Comparison of ENCODE assay signal across 29 cellular contexts in genomic region chr10:94578790-94579189, GRCh38.
"Had no signal": no experiment of that assay in that cellular context is flagged by ENCODE, and none has a peak within 500 bp of the region (broad histone marks: within the 10 kb centered on the region; RNA-seq: fewer than 3 reads in every experiment).

No MANE protein-coding gene starts in this region.

- H3K4me1 Mint-ChIP-seq: activated CD4-positive, alpha-beta T cell treated with anti-CD3 and anti-CD28 coated beads, Interleukin-2, amount 10 ng/mL, durations not matched to agents 7 days and 5 days; activated T-helper 17 cell treated with anti-CD3 and anti-CD28 coated beads, Interleukin-2, amount 50 U/mL, for 72 hours; central memory CD8-positive, alpha-beta T cell; WTC11 had no signal

- H3K27ac ChIP-seq: brain microvascular endothelial cell, coronary artery, dorsolateral prefrontal cortex, esophagus muscularis mucosa, foreskin keratinocyte, gastrocnemius medialis, heart left ventricle, VCaP had no signal

- H3K9me3 Mint-ChIP-seq: activated CD4-positive, alpha-beta memory T cell treated with anti-CD3 and anti-CD28 coated beads, Interleukin-2, amount 10 ng/mL, durations not matched to agents 7 days and 5 days; activated CD4-positive, alpha-beta T cell treated with anti-CD3 and anti-CD28 coated beads, Interleukin-2, amount 10 ng/mL, durations not matched to agents 7 days and 5 days; activated T-cell treated with anti-CD3 and anti-CD28 coated beads, Interleukin-2, amount 50 U/mL, for 4 hours; activated T-helper 17 cell treated with anti-CD3 and anti-CD28 coated beads, Interleukin-2, amount 50 U/mL, for 72 hours; central memory CD8-positive, alpha-beta T cell; dendritic cell treated with granulocyte-macrophage colony-stimulating factor and Interleukin-4, amounts not matched to agents 40 ng/mL and 50 ng/mL, for 4 days; WTC11 had no signal

- ATAC-seq: activated T-cell treated with anti-CD3 and anti-CD28 coated beads, Interleukin-2, amount 50 U/mL, for 4 hours; activated T-helper 17 cell treated with anti-CD3 and anti-CD28 coated beads, Interleukin-2, amount 50 U/mL, for 72 hours; foreskin keratinocyte; gastrocnemius medialis; heart left ventricle; WTC11 had no signal

- DNase-seq: activated CD4-positive, alpha-beta memory T cell treated with anti-CD3 and anti-CD28 coated beads, Interleukin-2, amount 10 ng/mL, durations not matched to agents 7 days and 5 days; activated CD4-positive, alpha-beta T cell treated with anti-CD3 and anti-CD28 coated beads for 1 hour; activated CD4-positive, alpha-beta T cell treated with anti-CD3 and anti-CD28 coated beads for 4 hours; activated CD4-positive, alpha-beta T cell treated with anti-CD3 and anti-CD28 coated beads, Interleukin-2, amount 10 ng/mL, durations not matched to agents 7 days and 5 days; activated CD4-positive, alpha-beta T cell treated with anti-CD3 and anti-CD28 coated beads, Interleukin-2, amount 50 U/mL, for 4 hours; activated effector memory CD4-positive, alpha-beta T cell treated with Interleukin-2 at 50 U/mL for 16 hours; activated gamma-delta T cell treated with Interleukin-2 at 50 U/mL for 16 hours; activated naive CD4-positive, alpha-beta T cell treated with anti-CD3 and anti-CD28 coated beads, Interleukin-2, amount 50 U/mL, for 16 hours; activated naive CD4-positive, alpha-beta T cell treated with Interleukin-2 at 50 U/mL for 16 hours; activated T-cell treated with anti-CD3 and anti-CD28 coated beads, Interleukin-2, amount 50 U/mL, for 4 hours; amniotic stem cell; anterior cingulate cortex; brain microvascular endothelial cell; dorsolateral prefrontal cortex; effector memory CD4-positive, alpha-beta T cell; erythroblast; foreskin keratinocyte; gastrocnemius medialis; glutamatergic neuron; heart left ventricle; T-helper 2 cell had no signal

- H3K9me3 ChIP-seq: esophagus muscularis mucosa, gastrocnemius medialis, heart left ventricle had no signal

- H3K4me3 ChIP-seq: coronary artery, dorsolateral prefrontal cortex, esophagus muscularis mucosa, gastrocnemius medialis, heart left ventricle had no signal

- H3K36me3 ChIP-seq: brain microvascular endothelial cell, esophagus muscularis mucosa, gastrocnemius medialis, heart left ventricle had no signal

- H3K4me1 ChIP-seq: esophagus muscularis mucosa, foreskin keratinocyte, gastrocnemius medialis, heart left ventricle had no signal

- H3K27me3 Mint-ChIP-seq: activated CD4-positive, alpha-beta memory T cell treated with anti-CD3 and anti-CD28 coated beads, Interleukin-2, amount 10 ng/mL, durations not matched to agents 7 days and 5 days; activated CD4-positive, alpha-beta T cell treated with anti-CD3 and anti-CD28 coated beads, Interleukin-2, amount 10 ng/mL, durations not matched to agents 7 days and 5 days; activated naive CD8-positive, alpha-beta T cell; activated T-helper 17 cell treated with anti-CD3 and anti-CD28 coated beads, Interleukin-2, amount 50 U/mL, for 72 hours; central memory CD8-positive, alpha-beta T cell; dendritic cell treated with granulocyte-macrophage colony-stimulating factor and Interleukin-4, amounts not matched to agents 40 ng/mL and 50 ng/mL, for 4 days had no signal

- H3K27ac Mint-ChIP-seq: activated CD4-positive, alpha-beta T cell treated with anti-CD3 and anti-CD28 coated beads, Interleukin-2, amount 10 ng/mL, durations not matched to agents 7 days and 5 days; activated naive CD8-positive, alpha-beta T cell; activated T-helper 17 cell treated with anti-CD3 and anti-CD28 coated beads, Interleukin-2, amount 50 U/mL, for 72 hours; dendritic cell treated with granulocyte-macrophage colony-stimulating factor and Interleukin-4, amounts not matched to agents 40 ng/mL and 50 ng/mL, for 4 days; WTC11 had no signal

- H3K27me3 ChIP-seq: brain microvascular endothelial cell, dorsolateral prefrontal cortex, esophagus muscularis mucosa, foreskin keratinocyte, gastrocnemius medialis, heart left ventricle had no signal

- H3K4me3 Mint-ChIP-seq: activated CD4-positive, alpha-beta memory T cell treated with anti-CD3 and anti-CD28 coated beads, Interleukin-2, amount 10 ng/mL, durations not matched to agents 7 days and 5 days; activated CD4-positive, alpha-beta T cell treated with anti-CD3 and anti-CD28 coated beads, Interleukin-2, amount 10 ng/mL, durations not matched to agents 7 days and 5 days; activated naive CD8-positive, alpha-beta T cell; activated T-cell treated with anti-CD3 and anti-CD28 coated beads, Interleukin-2, amount 50 U/mL, for 4 hours; activated T-helper 17 cell treated with anti-CD3 and anti-CD28 coated beads, Interleukin-2, amount 50 U/mL, for 72 hours; central memory CD8-positive, alpha-beta T cell; dendritic cell treated with granulocyte-macrophage colony-stimulating factor and Interleukin-4, amounts not matched to agents 40 ng/mL and 50 ng/mL, for 4 days; WTC11 had no signal
